In genomic region chr18:36354989-36355388, GRCh38 we compare ENCODE assay signal across 15 cellular contexts. TPM values are rescaled to one million over a fixed set of nuclear protein-coding genes. Genes with fewer than 3 reads are reported as not detected.
DNase-seq lines count a peak whose midpoint lies in the region; ATAC-seq and TF ChIP-seq lines count a peak whose summit lies in the region.
"Had no signal": no experiment of that assay in that cellular context is flagged by ENCODE, and none has a peak within 500 bp of the region (broad histone marks: within the 10 kb centered on the region; RNA-seq: fewer than 3 reads in every experiment).

No MANE protein-coding gene starts in this region.

- peaks cover 5 to 35% of the 10 kb centered on the region in 2 donors for H3K27me3 Mint-ChIP-seq in CD8-positive, alpha-beta memory T cell

- TF ChIP-seq CTCF in left ventricle myocardium inferior (IDR thresholded peaks at IDR 0.05; ENCODE audit: borderline replicate concordance) = no peak
- no peak for TF ChIP-seq CTCF in coronary artery (IDR thresholded peaks at IDR 0.05)

- no peaks in the 10 kb centered on the region for H3K27me3 ChIP-seq in left ventricle myocardium inferior (ENCODE audit: low read depth)
- no peaks in the 10 kb centered on the region for H3K27me3 ChIP-seq in MG63
- H3K27me3 ChIP-seq in CD8-positive, alpha-beta memory T cell (ENCODE audit: insufficient read depth, low read length, poor library complexity, severe bottlenecking) = no peaks in the 10 kb centered on the region
- H3K27me3 ChIP-seq: foreskin keratinocyte had no signal

- H3K4me1 Mint-ChIP-seq in stimulated activated effector memory CD8-positive, alpha-beta T cell treated with anti-CD3 and anti-CD28 coated beads, Interleukin-12 subunit alpha, Interleukin-12 subunit beta, amount 100 ng/mL, for 72 hours = no peaks in the 10 kb centered on the region
- no peaks in the 10 kb centered on the region for H3K4me1 Mint-ChIP-seq in CD8-positive, alpha-beta memory T cell

- H3K9me3 ChIP-seq in left ventricle myocardium inferior (replicated peaks) (no peaks in the 10 kb centered on the region), MG63 (no peaks in the 10 kb centered on the region)
- no peaks in the 10 kb centered on the region for H3K9me3 ChIP-seq in CD8-positive, alpha-beta memory T cell (ENCODE audit: low read length)

- H3K27ac Mint-ChIP-seq in stimulated activated effector memory CD8-positive, alpha-beta T cell treated with anti-CD3 and anti-CD28 coated beads, Interleukin-12 subunit alpha, Interleukin-12 subunit beta, amount 100 ng/mL, for 72 hours = no peak overlapping the region
- no peak overlapping the region for H3K27ac Mint-ChIP-seq in CD8-positive, alpha-beta memory T cell
- H3K27ac Mint-ChIP-seq: stimulated activated naive CD8-positive, alpha-beta T cell treated with anti-CD3 and anti-CD28 coated beads, Interleukin-15, Interleukin-2, amounts not matched to agents 100 ng/mL and 50 ng/mL, for 24 hours had no signal

- peaks cover 58% of the 10 kb centered on the region for H3K4me1 ChIP-seq in left ventricle myocardium inferior
- no peaks in the 10 kb centered on the region for H3K4me1 ChIP-seq in CD8-positive, alpha-beta memory T cell (ENCODE audit: insufficient read depth, low read length)

- DNase-seq in left ventricle myocardium superior (no peak), left ventricle myocardium inferior (no peak), MG63 (peak; percentile 7), coronary artery (ENCODE audit: low spot score) (peak; percentile 38), NCI-H748 (lab: John Stamatoyannopoulos, UW; ENCODE audit: unreplicated experiment) (no peak)
- no peak for DNase-seq in stimulated activated effector memory CD8-positive, alpha-beta T cell treated with anti-CD3 and anti-CD28 coated beads, Interleukin-12 subunit alpha, Interleukin-12 subunit beta, amount 100 ng/mL, for 72 hours (ENCODE audit: low spot score in 2 of 2)
- DNase-seq in CD8-positive, alpha-beta memory T cell = no peak
- DNase-seq: activated naive CD4-positive, alpha-beta T cell treated with Interleukin-2 at 50 U/mL for 16 hours; KBM-7; NCI-H2081; stimulated activated CD4-positive, alpha-beta T cell treated with anti-CD3 and anti-CD28 coated beads, Interleukin-4, amount 100 ng/mL, for 1 hour had no signal

- H3K36me3 ChIP-seq in left ventricle myocardium inferior (peaks cover 15% of the 10 kb centered on the region), MG63 (no peaks in the 10 kb centered on the region)
- H3K36me3 ChIP-seq in CD8-positive, alpha-beta memory T cell (ENCODE audit: insufficient read depth, low read length) = no peaks in the 10 kb centered on the region

- H3K4me3 ChIP-seq in left ventricle myocardium inferior (no peak overlapping the region), MG63 (no peak overlapping the region), coronary artery (no peak overlapping the region)
- H3K4me3 ChIP-seq in CD8-positive, alpha-beta memory T cell (ENCODE audit: low read length) = no peak overlapping the region

- ATAC-seq in left ventricle myocardium superior = peak; percentile 21
- peak; percentile 44 for ATAC-seq in stimulated activated effector memory CD8-positive, alpha-beta T cell treated with anti-CD3 and anti-CD28 coated beads, Interleukin-12 subunit alpha, Interleukin-12 subunit beta, amount 100 ng/mL, for 72 hours
- ATAC-seq in HG03571 (IDR thresholded peaks at IDR 0.05; ENCODE audit: unreplicated experiment) = no peak
- ATAC-seq: foreskin keratinocyte had no signal

- H3K27ac ChIP-seq in left ventricle myocardium inferior (replicated peaks) = no peak overlapping the region
- H3K27ac ChIP-seq in coronary artery = no peak overlapping the region
- H3K27ac ChIP-seq in CD8-positive, alpha-beta memory T cell (ENCODE audit: low read depth, low read length) = no peak overlapping the region
- H3K27ac ChIP-seq: C4-2B, foreskin keratinocyte had no signal

- POLR2A ChIA-PET in CD8-positive, alpha-beta memory T cell (lab: Charles Lee) = no interaction called here

- no peak overlapping the region for H3K4me3 Mint-ChIP-seq in stimulated activated effector memory CD8-positive, alpha-beta T cell treated with anti-CD3 and anti-CD28 coated beads, Interleukin-12 subunit alpha, Interleukin-12 subunit beta, amount 100 ng/mL, for 72 hours
- no peak overlapping the region for H3K4me3 Mint-ChIP-seq in CD8-positive, alpha-beta memory T cell
- H3K4me3 Mint-ChIP-seq: stimulated activated naive CD8-positive, alpha-beta T cell treated with anti-CD3 and anti-CD28 coated beads, Interleukin-15, Interleukin-2, amounts not matched to agents 100 ng/mL and 50 ng/mL, for 24 hours had no signal

- intact Hi-C loops in left ventricle myocardium superior (cut with micrococcal nuclease) = no loop called here
- intact Hi-C loops in left ventricle myocardium inferior (cut with micrococcal nuclease) = no loop called here

- CTCF ChIA-PET in CD8-positive, alpha-beta memory T cell (lab: Charles Lee) = no interaction called here

- H3K36me3 Mint-ChIP-seq in stimulated activated effector memory CD8-positive, alpha-beta T cell treated with anti-CD3 and anti-CD28 coated beads, Interleukin-12 subunit alpha, Interleukin-12 subunit beta, amount 100 ng/mL, for 72 hours = no peaks in the 10 kb centered on the region
- H3K36me3 Mint-ChIP-seq in CD8-positive, alpha-beta memory T cell = no peaks in the 10 kb centered on the region

- no peaks in the 10 kb centered on the region for H3K9me3 Mint-ChIP-seq in stimulated activated effector memory CD8-positive, alpha-beta T cell treated with anti-CD3 and anti-CD28 coated beads, Interleukin-12 subunit alpha, Interleukin-12 subunit beta, amount 100 ng/mL, for 72 hours
- H3K9me3 Mint-ChIP-seq in CD8-positive, alpha-beta memory T cell = no peaks in the 10 kb centered on the region
- H3K9me3 Mint-ChIP-seq: stimulated activated naive CD8-positive, alpha-beta T cell treated with anti-CD3 and anti-CD28 coated beads, Interleukin-15, Interleukin-2, amounts not matched to agents 100 ng/mL and 50 ng/mL, for 24 hours had no signal

RNA-seq across cellular contexts. Expression of gene FHOD3, which starts 57.5 kb away (rescaled TPM):
- 347 TPM for total RNA-seq in left ventricle myocardium superior
- 346 TPM for total RNA-seq in left ventricle myocardium inferior
- 0.10 TPM in 1 of 2 replicates, not detected in the other for total RNA-seq in MG63 (2014; rRNA removed; shearing (Covaris generic); ENCODE audit: low replicate concordance)
- not detected for total RNA-seq in CD8-positive, alpha-beta memory T cell
- not detected for polyA plus RNA-seq in CD8-positive, alpha-beta memory T cell

Comparison
In these comparisons a context has a peak if more than half of its experiments do, and no peak if none do; other contexts are left out.
1. DNase-seq: peak in MG63 (single experiment) and coronary artery (single experiment); none in left ventricle myocardium superior (single experiment), left ventricle myocardium inferior (single experiment), stimulated activated effector memory CD8-positive, alpha-beta T cell treated with anti-CD3 and anti-CD28 coated beads, Interleukin-12 subunit alpha, Interleukin-12 subunit beta, amount 100 ng/mL, for 72 hours (0 of 2), CD8-positive, alpha-beta memory T cell (0 of 5) and NCI-H748 (single experiment).
2. RNA of gene FHOD3, which starts 57.5 kb away (total RNA-seq): 347 TPM in left ventricle myocardium superior (single experiment) and 346 TPM in left ventricle myocardium inferior (single experiment); 0.10 TPM in MG63 and not detected in CD8-positive, alpha-beta memory T cell; every median in the first group is over 100 times any median in the second.